18 cellular contexts compared by ENCODE assay signal in the genomic region with DNA sequence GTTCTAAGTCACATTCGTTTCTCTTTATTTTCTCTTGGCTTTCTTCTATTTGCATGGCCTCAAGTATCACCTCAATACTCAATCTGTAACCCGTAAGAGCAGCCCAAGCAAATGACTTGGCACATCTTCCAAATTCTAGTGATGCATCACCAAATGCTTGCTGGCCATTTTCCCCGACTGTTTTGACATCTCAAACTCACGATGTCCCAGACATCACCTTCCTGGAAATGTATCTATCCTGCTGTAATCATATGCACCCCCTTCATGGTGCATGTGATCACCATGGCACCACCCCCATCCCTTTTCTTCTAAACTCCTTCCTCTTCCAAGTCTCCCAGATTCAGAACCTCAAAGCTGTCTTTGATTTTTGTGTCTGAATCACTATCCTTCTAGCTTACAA. TPM values are rescaled to one million over a fixed set of nuclear protein-coding genes. Genes with fewer than 3 reads are reported as not detected.
DNase-seq lines count a peak whose midpoint lies in the region; ATAC-seq and TF ChIP-seq lines count a peak whose summit lies in the region.
"Had no signal": no experiment of that assay in that cellular context is flagged by ENCODE, and none has a peak within 500 bp of the region (broad histone marks: within the 10 kb centered on the region; RNA-seq: fewer than 3 reads in every experiment).

No MANE protein-coding gene starts in this region.

- intact Hi-C loops in PC-9 (cut with micrococcal nuclease; ENCODE audit: unreplicated experiment), result no loop called here

- CTCF ChIA-PET in PC-9 (lab: Charles Lee), result interaction anchor here (0.5 kb wide), 1 partner anchor 44 kb away, joined by 5 read pairs; no protein-coding TSS in a partner anchor

- TF ChIP-seq CTCF in AG10803 (conservative IDR thresholded peaks at IDR 0.05; ENCODE audit: low read length) (no peak), PC-9 (conservative IDR thresholded peaks at IDR 0.05) (no peak), parathyroid adenoma (IDR thresholded peaks at IDR 0.05) (no peak)

- peaks cover 12% of the 10 kb centered on the region for H3K4me1 ChIP-seq in PC-9 (replicated peaks; ENCODE audit: insufficient read depth)
- H3K4me1 ChIP-seq in parathyroid adenoma, result peaks cover 45% of the 10 kb centered on the region
- peaks cover 0 to 12% (median 2%) of the 10 kb centered on the region in 3 donors for H3K4me1 ChIP-seq in skeletal muscle tissue (ENCODE audit: control insufficient read depth in 3 of 3, insufficient read depth in 3 of 3, low read length in 3 of 3)
- H3K4me1 ChIP-seq: A549, BLaER1, HAP-1 had no signal

- H3K36me3 ChIP-seq in PC-9 (ENCODE audit: low read depth) (no peaks in the 10 kb centered on the region), parathyroid adenoma (ENCODE audit: control insufficient read depth, insufficient read depth, low read length) (no peaks in the 10 kb centered on the region), skeletal muscle tissue (ENCODE audit: control insufficient read depth in 3 of 3, insufficient read depth in 3 of 3, low read length in 3 of 3) (no peaks in the 10 kb centered on the region)
- H3K36me3 ChIP-seq: BLaER1, HAP-1 had no signal

- no peaks in the 10 kb centered on the region for H4K20me1 ChIP-seq in PC-9 (ENCODE audit: insufficient read depth)
- H4K20me1 ChIP-seq: BLaER1 had no signal

- ATAC-seq in HG02763 (IDR thresholded peaks at IDR 0.05; ENCODE audit: unreplicated experiment) (no peak), HG03196 (IDR thresholded peaks at IDR 0.05; ENCODE audit: unreplicated experiment) (no peak)
- ATAC-seq: GM12878, K562 had no signal

- POLR2A ChIA-PET in PC-9 (lab: Charles Lee; ENCODE audit: unreplicated experiment), result no interaction called here

- no peak overlapping the region for H3K4me2 ChIP-seq in PC-9
- H3K4me2 ChIP-seq in parathyroid adenoma (ENCODE audit: low read length), result no peak overlapping the region
- H3K4me2 ChIP-seq: A549, BLaER1 had no signal

- H3K27ac ChIP-seq in PC-9 (no peak overlapping the region), parathyroid adenoma (peak overlapping the region; percentile 70), skeletal muscle tissue (ENCODE audit: low read depth, low read length) (peak overlapping the region; percentile 34)
- H3K27ac ChIP-seq: 22Rv1, A549, BLaER1 had no signal

- H3K4me3 ChIP-seq in AG10803 (ENCODE audit: low read length), result no peak overlapping the region
- no peak overlapping the region for H3K4me3 ChIP-seq in PC-9
- no peak overlapping the region for H3K4me3 ChIP-seq in parathyroid adenoma (ENCODE audit: low read depth, low read length)
- H3K4me3 ChIP-seq in skeletal muscle tissue (ENCODE audit: low read length in 3 of 3), result no peak overlapping the region
- H3K4me3 ChIP-seq: A549, BLaER1, GM12878, HAP-1, K562 had no signal

- no peaks in the 10 kb centered on the region for H3F3A ChIP-seq in PC-9 (ENCODE audit: insufficient read depth, low read depth)

- no peaks in the 10 kb centered on the region for H3K79me2 ChIP-seq in PC-9 (ENCODE audit: low read depth)
- no peaks in the 10 kb centered on the region for H3K79me2 ChIP-seq in parathyroid adenoma

- DNase-seq in AG10803 (ENCODE audit: low read depth), result peak; percentile 5
- DNase-seq in PC-9, result no peak
- no peak for DNase-seq in NCI-H82 treated with DMSO at 0.1 percent for 48 hours (lab: John Stamatoyannopoulos, UW; ENCODE audit: unreplicated experiment)
- DNase-seq: CD4-positive, alpha-beta memory T cell; DMS153; DMS79; GF-D8; IMR-90 had no signal

- H2AFZ ChIP-seq in PC-9 (peak overlapping the region; percentile 36; the same call in 1 of the 2 replicates), parathyroid adenoma (peak overlapping the region; percentile 57)

- H3K9me3 ChIP-seq in PC-9 (ENCODE audit: insufficient read depth, low read depth), result no peaks in the 10 kb centered on the region
- H3K9me3 ChIP-seq in parathyroid adenoma (ENCODE audit: control insufficient read depth, low read length), result no peaks in the 10 kb centered on the region
- H3K9me3 ChIP-seq in skeletal muscle tissue (ENCODE audit: control insufficient read depth in 3 of 3, low read length in 3 of 3), result no peaks in the 10 kb centered on the region
- H3K9me3 ChIP-seq: A549, HAP-1 had no signal

- H3K9ac ChIP-seq in parathyroid adenoma (no peak overlapping the region), skeletal muscle tissue (ENCODE audit: low read depth in 1 of 3, low read length in 3 of 3) (no peak overlapping the region)
- H3K9ac ChIP-seq: BLaER1 had no signal

- no peaks in the 10 kb centered on the region for H3K9me2 ChIP-seq in PC-9 (ENCODE audit: insufficient read depth)

- H3K27me3 ChIP-seq in PC-9 (ENCODE audit: insufficient read depth, low read depth) (no peaks in the 10 kb centered on the region), parathyroid adenoma (ENCODE audit: control insufficient read depth, insufficient read depth, low read length) (no peaks in the 10 kb centered on the region), skeletal muscle tissue (ENCODE audit: control insufficient read depth in 3 of 3, insufficient read depth in 3 of 3, low read length in 3 of 3) (no peaks in the 10 kb centered on the region)
- H3K27me3 ChIP-seq: BLaER1 had no signal

- no TSS peak for BruUV-seq in PC-9 (replicated peaks; lab: Mats Ljungman, UMichigan)

RNA-seq across cellular contexts. Expression of gene ABCA5, which starts 24.0 kb away (rescaled TPM):
- 2.9 and 3.8 TPM in 2 replicates for total RNA-seq in PC-9 (2021)
- total RNA-seq in skeletal muscle tissue, result 18.8 TPM
